In genomic region chr1:218473527-218473926, GRCh38 we compare ENCODE assay signal across 9 cellular contexts.
DNase-seq lines count a peak whose midpoint lies in the region; ATAC-seq and TF ChIP-seq lines count a peak whose summit lies in the region.
"Had no signal": no experiment of that assay in that cellular context is flagged by ENCODE, and none has a peak within 500 bp of the region (broad histone marks: within the 10 kb centered on the region; RNA-seq: fewer than 3 reads in every experiment).

No MANE protein-coding gene starts in this region.

- peaks cover 21% of the 10 kb centered on the region for H3K4me1 Mint-ChIP-seq in stimulated activated naive CD8-positive, alpha-beta T cell treated with anti-CD3 and anti-CD28 coated beads, Interleukin-15, amount 100 ng/mL, for 72 hours

- H3K27me3 ChIP-seq in heart right ventricle (no peaks in the 10 kb centered on the region), body of pancreas (no peaks in the 10 kb centered on the region)
- H3K27me3 ChIP-seq: MG63 had no signal

- TF ChIP-seq CTCF in heart right ventricle (IDR thresholded peaks at IDR 0.05) (no peak), astrocyte of the spinal cord (IDR thresholded peaks at IDR 0.05; ENCODE audit: low read depth, low read length) (no peak), body of pancreas (IDR thresholded peaks at IDR 0.05) (no peak)

- WGBS in heart right ventricle, 2 donors = 43 to 56% methylated on average over 2 of the region's 2 CpGs
- 64 to 80% methylated on average over 2 of the region's 2 CpGs for WGBS in body of pancreas, 2 donors

- intact Hi-C loops in heart right ventricle (cut with DNase I) (no loop called here), left cardiac atrium (cut with DNase I) (no loop called here), body of pancreas (cut with DNase I) (no loop called here)

- H3K9me3 Mint-ChIP-seq in stimulated activated naive CD8-positive, alpha-beta T cell treated with anti-CD3 and anti-CD28 coated beads, Interleukin-15, amount 100 ng/mL, for 72 hours = no peaks in the 10 kb centered on the region

- H3K9me3 ChIP-seq in heart right ventricle = no peaks in the 10 kb centered on the region
- no peaks in the 10 kb centered on the region for H3K9me3 ChIP-seq in body of pancreas

- H3K27ac ChIP-seq in heart right ventricle = peak overlapping the region in 7 of 10 donors; percentile 9 to 68 (median 44)
- no peak overlapping the region for H3K27ac ChIP-seq in body of pancreas

- H3K4me1 ChIP-seq in heart right ventricle (peaks cover 0 to 44% (median 28%) of the 10 kb centered on the region in 9 donors), body of pancreas (no peaks in the 10 kb centered on the region)

- no peak overlapping the region for H3K4me3 Mint-ChIP-seq in stimulated activated naive CD8-positive, alpha-beta T cell treated with anti-CD3 and anti-CD28 coated beads, Interleukin-15, amount 100 ng/mL, for 72 hours

- H3K4me3 ChIP-seq in heart right ventricle = no peak overlapping the region
- no peak overlapping the region for H3K4me3 ChIP-seq in astrocyte of the spinal cord (ENCODE audit: low read depth, low read length)
- H3K4me3 ChIP-seq in body of pancreas = no peak overlapping the region
- H3K4me3 ChIP-seq: MG63 had no signal

- DNase-seq in heart right ventricle (no peak), left cardiac atrium (no peak), astrocyte of the spinal cord (ENCODE audit: low read depth, low spot score) (peak; percentile 60), NCI-H1105 treated with DMSO at 0.1 percent for 48 hours (lab: John Stamatoyannopoulos, UW) (no peak), body of pancreas (no peak), GM03348 (ENCODE audit: low spot score) (no peak)
- no peak for DNase-seq in stimulated activated naive CD8-positive, alpha-beta T cell treated with anti-CD3 and anti-CD28 coated beads, Interleukin-15, amount 100 ng/mL, for 72 hours
- DNase-seq: MG63 had no signal

- peaks cover 6% of the 10 kb centered on the region for H3K27me3 Mint-ChIP-seq in stimulated activated naive CD8-positive, alpha-beta T cell treated with anti-CD3 and anti-CD28 coated beads, Interleukin-15, amount 100 ng/mL, for 72 hours

- H3K27ac Mint-ChIP-seq in stimulated activated naive CD8-positive, alpha-beta T cell treated with anti-CD3 and anti-CD28 coated beads, Interleukin-15, amount 100 ng/mL, for 72 hours = no peak overlapping the region

- ATAC-seq in heart right ventricle (peak in 7 of 8 donors; percentile 43 to 76 (median 56)), left cardiac atrium (no peak), HG03460 (IDR thresholded peaks at IDR 0.05; ENCODE audit: unreplicated experiment) (peak; percentile 66), body of pancreas (no peak)
- ATAC-seq in stimulated activated naive CD8-positive, alpha-beta T cell treated with anti-CD3 and anti-CD28 coated beads, Interleukin-15, amount 100 ng/mL, for 72 hours = peak; percentile 70

- H3K36me3 ChIP-seq in heart right ventricle = no peaks in the 10 kb centered on the region
- H3K36me3 ChIP-seq in body of pancreas (replicated peaks in 1 of 2; ENCODE audit: insufficient read depth in 1 of 2, low read depth in 2 of 2) = no peaks in the 10 kb centered on the region
- H3K36me3 ChIP-seq: MG63 had no signal

- in situ Hi-C loops in astrocyte of the spinal cord (cut with HindIII; ENCODE audit: low sequenced_read_pairs) = no loop called here

- TF ChIP-seq POLR2A in body of pancreas (IDR thresholded peaks at IDR 0.05) = no peak

Comparison
In these comparisons a context has a peak if more than half of its experiments do, and no peak if none do; other contexts are left out.
1. ATAC-seq: peak in heart right ventricle (7 of 8), HG03460 (single experiment) and stimulated activated naive CD8-positive, alpha-beta T cell treated with anti-CD3 and anti-CD28 coated beads, Interleukin-15, amount 100 ng/mL, for 72 hours (single experiment); none in left cardiac atrium (0 of 2) and body of pancreas (single experiment).
2. H3K27ac ChIP-seq: peak in heart right ventricle (7 of 10); none in body of pancreas (0 of 4).